1 cellular context compared by ENCODE assay signal in genomic region chr19:54388001-54388802, GRCh38.
TF ChIP-seq lines count a peak whose summit lies in the region.

No MANE protein-coding gene starts in this region.

TF ChIP-seq in GM23338, 12 proteins besides CTCF, POLR2A, EP300 and RAD21 (continued from another document):
- no peak for TF ChIP-seq ETS1 (IDR thresholded peaks at IDR 0.05)
- TF ChIP-seq EZH2 (IDR thresholded peaks at IDR 0.05; ENCODE audit: low read depth, unreplicated experiment) = no peak
- no peak for TF ChIP-seq ZNF331 (CRISPR knock-in tag; IDR thresholded peaks at IDR 0.05; ENCODE audit: low read depth)
- no peak for TF ChIP-seq JUNB (IDR thresholded peaks at IDR 0.05; ENCODE audit: unreplicated experiment)
- no peak for TF ChIP-seq ZNF462 (CRISPR knock-in tag; IDR thresholded peaks at IDR 0.05)
